16 cellular contexts compared by ENCODE assay signal in genomic region chr11:3982431-3982830, GRCh38.
A peak's percentile ranks its signal among the peaks of the same experiment; 100 is the strongest.
DNase-seq lines count a peak whose midpoint lies in the region; ATAC-seq, FAIRE-seq and TF ChIP-seq lines count a peak whose summit lies in the region.
"Had no signal": no experiment of that assay in that cellular context is flagged by ENCODE, and none has a peak within 500 bp of the region (broad histone marks: within the 10 kb centered on the region; RNA-seq: fewer than 3 reads in every experiment).

No MANE protein-coding gene starts in this region.

- POLR2A ChIA-PET in naive thymus-derived CD8-positive, alpha-beta T cell (lab: Charles Lee), result interaction anchor here (0.9 to 1.3 kb wide), 2 partner anchors 44 to 127 kb away, joined by 4 to 5 read pairs; partner anchors contain the start of gene STIM1

- FAIRE-seq in GM12892 (lab: Jason Lieb, UNC), result peak; percentile 27
- FAIRE-seq: H1 had no signal

- no peak overlapping the region for H3K4me3 Mint-ChIP-seq in T-helper 17 cell
- peak overlapping the region in 4 of 10 donors; percentile 4 to 30 (median 10) for H3K4me3 Mint-ChIP-seq in naive thymus-derived CD8-positive, alpha-beta T cell
- no peak overlapping the region for H3K4me3 Mint-ChIP-seq in osteocyte (ENCODE audit: unreplicated experiment)

- H3K27ac Mint-ChIP-seq in T-helper 17 cell (peak overlapping the region; percentile 92), osteocyte (ENCODE audit: unreplicated experiment) (no peak overlapping the region)
- peak overlapping the region in 9 of 10 donors; percentile 25 to 85 (median 63) for H3K27ac Mint-ChIP-seq in naive thymus-derived CD8-positive, alpha-beta T cell

- peak; percentile 90 for DNase-seq in COLO829 (ENCODE audit: low spot score)
- DNase-seq in GM12892 (ENCODE audit: insufficient read length), result no peak
- no peak for DNase-seq in T-helper 17 cell
- DNase-seq in naive thymus-derived CD8-positive, alpha-beta T cell, result no peak
- no peak for DNase-seq in NCI-H2227 treated with DMSO at 0.1 percent for 48 hours (lab: John Stamatoyannopoulos, UW)
- no peak for DNase-seq in osteocyte (ENCODE audit: extremely low spot score, unreplicated experiment)
- DNase-seq in NCI-H2029 treated with DMSO at 0.1 percent for 48 hours (lab: John Stamatoyannopoulos, UW), result no peak
- DNase-seq: AML-193, MV-4-11, NCI-H1417, NCI-H187, NCI-H226, NCI-H524, NCI-H82, SJCRH30 had no signal

- no peak for ATAC-seq in T-helper 17 cell
- no peak for ATAC-seq in naive thymus-derived CD8-positive, alpha-beta T cell

- H3K4me1 Mint-ChIP-seq in T-helper 17 cell (peaks cover 68% of the 10 kb centered on the region), osteocyte (ENCODE audit: unreplicated experiment) (peaks cover 14% of the 10 kb centered on the region)
- H3K4me1 Mint-ChIP-seq in naive thymus-derived CD8-positive, alpha-beta T cell, result peaks cover 54 to 93% (median 92%) of the 10 kb centered on the region in 4 donors

- TF ChIP-seq POLR2A in GM12892 (IDR thresholded peaks at IDR 0.05; ENCODE audit: low read depth, low read length), result no peak

- H3K9me3 Mint-ChIP-seq in naive thymus-derived CD8-positive, alpha-beta T cell, result no peaks in the 10 kb centered on the region
- no peaks in the 10 kb centered on the region for H3K9me3 Mint-ChIP-seq in osteocyte (ENCODE audit: unreplicated experiment)

- H3K36me3 Mint-ChIP-seq in T-helper 17 cell (ENCODE audit: low read depth), result peaks cover 3% of the 10 kb centered on the region
- H3K36me3 Mint-ChIP-seq in naive thymus-derived CD8-positive, alpha-beta T cell, result peaks cover 0 to 18% (median 3%) of the 10 kb centered on the region in 3 donors
- H3K36me3 Mint-ChIP-seq in osteocyte (ENCODE audit: unreplicated experiment), result no peaks in the 10 kb centered on the region

- H3K9me3 ChIP-seq in T-helper 17 cell (ENCODE audit: control insufficient read depth, low read length, poor library complexity, severe bottlenecking), result no peaks in the 10 kb centered on the region
- H3K9me3 ChIP-seq: SJCRH30 had no signal

- H3K27me3 Mint-ChIP-seq in T-helper 17 cell (no peaks in the 10 kb centered on the region), osteocyte (ENCODE audit: unreplicated experiment) (no peaks in the 10 kb centered on the region)
- H3K27me3 Mint-ChIP-seq in naive thymus-derived CD8-positive, alpha-beta T cell, result no peaks in the 10 kb centered on the region

- no peak for TF ChIP-seq CTCF in osteocyte (IDR thresholded peaks at IDR 0.05)
